Comparison of ENCODE assay signal across 18 cellular contexts in genomic region chr2:176261136-176261535, GRCh38.
"Had no signal": no experiment of that assay in that cellular context is flagged by ENCODE, and none has a peak within 500 bp of the region (broad histone marks: within the 10 kb centered on the region; RNA-seq: fewer than 3 reads in every experiment).

No MANE protein-coding gene starts in this region.

- FAIRE-seq: islet of Langerhans had no signal

- H3K4me2 ChIP-seq: hepatocyte had no signal

- ATAC-seq: foreskin keratinocyte; mucosa of descending colon; naive thymus-derived CD8-positive, alpha-beta T cell had no signal

- H3K27me3 ChIP-seq: foreskin keratinocyte, right atrium auricular region, sigmoid colon, transverse colon had no signal

- H2AFZ ChIP-seq: hepatocyte had no signal

- H3K79me2 ChIP-seq: hepatocyte had no signal

- H3K36me3 ChIP-seq: right atrium auricular region, sigmoid colon, stomach, thoracic aorta, transverse colon had no signal

- H3K4me3 ChIP-seq: hepatocyte, mucosa of descending colon, right atrium auricular region, sigmoid colon, skin epidermis, stomach, thoracic aorta, transverse colon had no signal

- H3K4me1 ChIP-seq: right atrium auricular region, sigmoid colon, stomach, transverse colon had no signal

- DNase-seq: erythroblast; foreskin keratinocyte; kidney glomerular epithelial cell; mammary epithelial cell; mucosa of descending colon; naive thymus-derived CD8-positive, alpha-beta T cell; posterior cingulate gyrus; sigmoid colon; stimulated activated CD4-positive, alpha-beta T cell treated with anti-CD3 and anti-CD28 coated beads, Interleukin-12 subunit alpha, Interleukin-12 subunit beta, amount 100 ng/mL, for 4 hours; stimulated activated naive CD4-positive, alpha-beta T cell; stomach; substantia nigra; transverse colon had no signal

- H3K9me3 ChIP-seq: mucosa of descending colon, right atrium auricular region, sigmoid colon, stomach, thoracic aorta, transverse colon had no signal

- H3K27ac ChIP-seq: foreskin keratinocyte, hepatocyte, right atrium auricular region, sigmoid colon, skin epidermis, stomach, thoracic aorta, transverse colon had no signal
